In the genomic region with DNA sequence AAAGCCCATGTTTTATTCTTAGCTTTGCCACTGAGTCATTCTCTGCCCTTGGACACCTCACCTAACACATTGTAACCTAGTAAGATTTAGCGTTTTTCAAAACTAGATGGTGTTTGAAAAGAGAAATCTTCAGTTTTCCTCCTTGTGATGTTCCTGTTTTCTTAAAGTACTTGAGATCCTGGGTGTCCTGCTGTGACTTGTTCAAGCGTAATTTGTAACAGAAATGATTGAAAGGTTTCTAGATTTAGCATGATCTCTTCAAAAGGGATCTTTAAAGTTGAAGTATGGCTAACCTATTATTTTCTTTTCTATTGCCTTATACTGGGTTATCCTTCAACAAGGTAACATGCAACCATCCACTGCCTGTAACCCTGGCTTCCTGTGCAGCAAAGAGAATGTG, we compare ENCODE assay signal across 31 cellular contexts. TPM values are rescaled to one million over a fixed set of nuclear protein-coding genes. Genes with fewer than 3 reads are reported as not detected.
"Had no signal": no experiment of that assay in that cellular context is flagged by ENCODE, and none has a peak within 500 bp of the region (broad histone marks: within the 10 kb centered on the region; RNA-seq: fewer than 3 reads in every experiment).

No MANE protein-coding gene starts in this region.

- H3K27ac ChIP-seq: dorsolateral prefrontal cortex, heart left ventricle, spleen, stomach, thoracic aorta, transverse colon had no signal

- H3K36me3 ChIP-seq: heart left ventricle, spleen, stomach, thoracic aorta, transverse colon had no signal

- H3K27ac Mint-ChIP-seq: naive B cell; nephron progenitor cell; stimulated activated naive B cell treated with anti-CD40 and anti-IgM and Interleukin-4, amounts not matched to agents 10 μg/mL and 1 μg/mL and 100 μg/mL, for 72 hours had no signal

- H3K9me3 Mint-ChIP-seq: nephron progenitor cell; stimulated activated naive B cell treated with anti-CD40 and anti-IgM and Interleukin-4, amounts not matched to agents 10 μg/mL and 1 μg/mL and 100 μg/mL, for 72 hours had no signal

- ATAC-seq: esophagus mucosa; heart left ventricle; left colon; left ventricle myocardium superior; sciatic nerve; stimulated activated naive B cell treated with anti-CD40 and anti-IgM and Interleukin-4, amounts not matched to agents 10 μg/mL and 1 μg/mL and 100 μg/mL, for 72 hours had no signal

- H3K36me3 Mint-ChIP-seq: naive B cell; stimulated activated naive B cell treated with anti-CD40 and anti-IgM and Interleukin-4, amounts not matched to agents 10 μg/mL and 1 μg/mL and 100 μg/mL, for 72 hours had no signal

- H3K9me3 ChIP-seq: heart left ventricle, spleen, stomach, thoracic aorta, transverse colon had no signal

- H3K4me1 Mint-ChIP-seq: naive B cell; stimulated activated naive B cell treated with anti-CD40 and anti-IgM and Interleukin-4, amounts not matched to agents 10 μg/mL and 1 μg/mL and 100 μg/mL, for 72 hours had no signal

- H3K4me3 Mint-ChIP-seq: naive B cell; nephron progenitor cell; stimulated activated naive B cell treated with anti-CD40 and anti-IgM and Interleukin-4, amounts not matched to agents 10 μg/mL and 1 μg/mL and 100 μg/mL, for 72 hours had no signal

- DNase-seq: cortex of kidney; dorsolateral prefrontal cortex; effector CD8-positive, alpha-beta T cell; heart left ventricle; hypothalamus; left colon; left ventricle myocardium superior; mesendoderm; naive B cell; nephron progenitor cell; posterior cingulate gyrus; spleen; stimulated activated CD4-positive, alpha-beta T cell treated with anti-CD3 and anti-CD28 coated beads, Interleukin-15, amount 100 ng/mL, for 24 hours; stimulated activated CD4-positive, alpha-beta T cell treated with anti-CD3 and anti-CD28 coated beads, Interleukin-2, amount 100 ng/mL, for 24 hours; stimulated activated CD4-positive, alpha-beta T cell treated with anti-CD3 and anti-CD28 coated beads, Interleukin-4, amount 100 ng/mL, for 4 hours; stimulated activated naive B cell treated with anti-CD40 and anti-IgM and Interleukin-4, amounts not matched to agents 10 μg/mL and 1 μg/mL and 100 μg/mL, for 72 hours; stomach; substantia nigra; transverse colon had no signal

- H3K27me3 ChIP-seq: dorsolateral prefrontal cortex, heart left ventricle, spleen, stomach, transverse colon had no signal

- H3K4me1 ChIP-seq: heart left ventricle, spleen, stomach, transverse colon had no signal

- H3K4me3 ChIP-seq: dorsolateral prefrontal cortex, heart left ventricle, spleen, stomach, thoracic aorta, transverse colon had no signal

- H3K27me3 Mint-ChIP-seq: naive B cell; stimulated activated naive B cell treated with anti-CD40 and anti-IgM and Interleukin-4, amounts not matched to agents 10 μg/mL and 1 μg/mL and 100 μg/mL, for 72 hours had no signal

RNA-seq across cellular contexts. Expression of gene SPATA16, which starts 32.6 kb away (rescaled TPM):
- total RNA-seq: esophagus mucosa, fibroblast of lung, frontal cortex, glomerular endothelial cell, heart left ventricle, kidney epithelial cell, left colon, left ventricle myocardium superior, lung microvascular endothelial cell, osteocyte, pulmonary artery endothelial cell, sciatic nerve, skeletal muscle tissue, spleen, stomach, thoracic aorta, transverse colon, ureter had no signal
- polyA plus RNA-seq: fibroblast of lung, heart left ventricle, spleen, stomach had no signal
